ENCODE assay signal across 8 cellular contexts in the genomic region with DNA sequence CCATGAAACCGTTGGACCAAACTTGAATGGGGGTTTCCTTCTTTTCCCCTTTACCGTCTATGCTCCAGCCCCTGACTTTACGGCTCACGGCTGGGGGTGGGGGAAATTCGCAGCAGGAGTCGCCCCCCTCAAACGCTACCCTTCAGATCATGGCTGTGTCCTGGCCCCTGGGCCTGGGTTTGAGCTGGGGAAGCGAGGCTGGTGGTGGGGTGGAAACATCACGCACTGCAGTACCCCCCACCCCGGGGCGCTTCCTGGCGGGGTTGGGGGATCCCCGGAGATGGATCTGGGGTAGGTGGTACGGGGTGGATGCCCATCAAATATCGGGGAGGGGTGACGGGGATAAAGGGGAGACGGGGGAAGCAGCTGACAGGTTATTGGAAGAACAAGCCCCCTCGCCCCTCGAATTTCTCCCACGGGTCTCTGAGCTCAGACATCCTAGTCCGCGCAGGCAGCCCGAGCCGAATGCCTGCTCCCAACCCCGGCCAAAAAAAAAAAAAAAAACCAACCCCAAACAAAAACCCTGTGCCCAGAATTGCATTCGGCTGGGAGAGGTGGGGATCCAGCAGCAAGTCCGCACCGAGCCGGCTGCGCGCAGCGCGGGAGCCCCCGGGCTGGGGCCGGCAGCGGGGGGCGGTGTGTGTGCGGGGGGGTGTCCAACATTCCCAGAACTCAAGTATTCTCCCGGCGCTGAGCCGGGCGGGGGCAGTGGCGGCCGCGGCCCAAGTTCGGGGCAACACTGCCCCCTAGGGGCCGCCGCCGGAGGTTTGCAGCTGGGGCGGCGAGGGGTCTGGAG. TPM values are rescaled to one million over a fixed set of nuclear protein-coding genes. Genes with fewer than 3 reads are reported as not detected.
DNase-seq lines count a peak whose midpoint lies in the region; ATAC-seq and TF ChIP-seq lines count a peak whose summit lies in the region.

No MANE protein-coding gene starts in this region.

- H3K27me3 Mint-ChIP-seq in activated B cell treated with CpG ODN at 0.5 μM for 24 hours, result peaks cover 12% of the 10 kb centered on the region

- POLR2A ChIA-PET in activated B cell treated with CpG ODN at 0.5 μM for 24 hours (lab: Charles Lee), result interaction anchor here (0.6 to 5.2 kb wide), 7 partner anchors 8 to 420 kb away, joined by 4 to 108 read pairs (median 4); a partner anchor contains a TSS

- TF ChIP-seq CTCF in activated B cell treated with CpG ODN at 0.5 μM for 24 hours (IDR thresholded peaks at IDR 0.05), result no peak

- intact Hi-C loops in activated B cell treated with CpG ODN at 0.5 μM for 24 hours (cut with micrococcal nuclease), result loop anchor here (1.0 to 2.0 kb wide), 11 partner anchors 82 to 628 kb away; a partner anchor contains a TSS

- H3K4me1 Mint-ChIP-seq in activated B cell treated with CpG ODN at 0.5 μM for 24 hours, result peaks cover 26% of the 10 kb centered on the region

- CTCF ChIA-PET in activated B cell treated with CpG ODN at 0.5 μM for 24 hours (lab: Charles Lee), result interaction anchor here (0.5 to 3.2 kb wide), 31 partner anchors 9 to 628 kb away, joined by 3 to 37 read pairs (median 4); a partner anchor contains a TSS

- H3K36me3 Mint-ChIP-seq in activated B cell treated with CpG ODN at 0.5 μM for 24 hours (ENCODE audit: low read depth), result no peaks in the 10 kb centered on the region

- H3K4me3 ChIP-seq in GM08714 (ENCODE audit: low read length), result peak overlapping the region; percentile 78

- peak; percentile 73 for ATAC-seq in HG02678 (IDR thresholded peaks at IDR 0.05; ENCODE audit: unreplicated experiment)
- peak; percentile 70 for ATAC-seq in activated B cell treated with CpG ODN at 0.5 μM for 24 hours (ENCODE audit: low read depth)
- no peak for ATAC-seq in HG03025 (IDR thresholded peaks at IDR 0.05; ENCODE audit: low FRiP score, unreplicated experiment)

- H3K4me3 Mint-ChIP-seq in activated B cell treated with CpG ODN at 0.5 μM for 24 hours, result peak overlapping the region; percentile 89

- H3K27ac Mint-ChIP-seq in activated B cell treated with CpG ODN at 0.5 μM for 24 hours, result peak overlapping the region; percentile 70

- DNase-seq in NCI-H2107 (lab: John Stamatoyannopoulos, UW) (peak; percentile 81), activated B cell treated with CpG ODN at 0.5 μM for 24 hours (peak; percentile 82), islet precursor cell (peak; percentile 94), smooth muscle cell of the brain vasculature (ENCODE audit: low read depth, low spot score) (peak; percentile 39)
- peak; percentile 66 for DNase-seq in central memory CD4-positive, alpha-beta T cell

- no peaks in the 10 kb centered on the region for H3K9me3 Mint-ChIP-seq in activated B cell treated with CpG ODN at 0.5 μM for 24 hours

RNA-seq across cellular contexts. Expression of a gene that starts 59.0 kb away (rescaled TPM):
- 0.10 and 0.16 TPM in 2 replicates for total RNA-seq in activated B cell treated with CpG ODN at 0.5 μM for 24 hours

Comparison
In these comparisons a context has a peak if more than half of its experiments do, and no peak if none do; other contexts are left out.
1. DNase-seq: peak in every context shown above with its lines; median percentile 94 in islet precursor cell; 82 in activated B cell treated with CpG ODN at 0.5 μM for 24 hours; 81 in NCI-H2107; 66 in central memory CD4-positive, alpha-beta T cell; 39 in smooth muscle cell of the brain vasculature.